ENCODE assay signal across 1 cellular context in genomic region chr2:170503563-170503962, GRCh38.
TF ChIP-seq lines count a peak whose summit lies in the region.

No MANE protein-coding gene starts in this region.

TF ChIP-seq in H1, 55 proteins besides CTCF, POLR2A, EP300 and RAD21:
- TF ChIP-seq MAX (IDR thresholded peaks at IDR 0.05): no peak
- no peak for TF ChIP-seq RFX5 (IDR thresholded peaks at IDR 0.05; ENCODE audit: borderline replicate concordance, low read depth, low read length)
- no peak for TF ChIP-seq ATF2 (IDR thresholded peaks at IDR 0.05; ENCODE audit: low read length)
- no peak for TF ChIP-seq CHD2 (IDR thresholded peaks at IDR 0.05; ENCODE audit: low read length)
- TF ChIP-seq NRF1 (IDR thresholded peaks at IDR 0.05; ENCODE audit: low read depth, low read length): no peak
- TF ChIP-seq CEBPB (IDR thresholded peaks at IDR 0.05; ENCODE audit: low read depth, low read length): no peak
- TF ChIP-seq JUN (IDR thresholded peaks at IDR 0.05; ENCODE audit: low read depth, low read length): no peak
- TF ChIP-seq POU5F1 (IDR thresholded peaks at IDR 0.05; ENCODE audit: low read depth, low read length): no peak
- no peak for TF ChIP-seq GTF2F1 (IDR thresholded peaks at IDR 0.05; ENCODE audit: borderline replicate concordance, low read depth, low read length)
- TF ChIP-seq EZH2 (IDR thresholded peaks at IDR 0.05; ENCODE audit: low read depth, low read length, severe bottlenecking): no peak
- TF ChIP-seq RXRA (IDR thresholded peaks at IDR 0.05; ENCODE audit: insufficient read depth, low read depth, low read length): no peak
- no peak for TF ChIP-seq CTBP2 (IDR thresholded peaks at IDR 0.05; ENCODE audit: borderline replicate concordance, insufficient read depth, insufficient read length, low read length)
- TF ChIP-seq YY1 (IDR thresholded peaks at IDR 0.05; ENCODE audit: low read depth, low read length): no peak
- no peak for TF ChIP-seq CREB1 (IDR thresholded peaks at IDR 0.05)
